ENCODE assay signal across 8 cellular contexts in the genomic region with DNA sequence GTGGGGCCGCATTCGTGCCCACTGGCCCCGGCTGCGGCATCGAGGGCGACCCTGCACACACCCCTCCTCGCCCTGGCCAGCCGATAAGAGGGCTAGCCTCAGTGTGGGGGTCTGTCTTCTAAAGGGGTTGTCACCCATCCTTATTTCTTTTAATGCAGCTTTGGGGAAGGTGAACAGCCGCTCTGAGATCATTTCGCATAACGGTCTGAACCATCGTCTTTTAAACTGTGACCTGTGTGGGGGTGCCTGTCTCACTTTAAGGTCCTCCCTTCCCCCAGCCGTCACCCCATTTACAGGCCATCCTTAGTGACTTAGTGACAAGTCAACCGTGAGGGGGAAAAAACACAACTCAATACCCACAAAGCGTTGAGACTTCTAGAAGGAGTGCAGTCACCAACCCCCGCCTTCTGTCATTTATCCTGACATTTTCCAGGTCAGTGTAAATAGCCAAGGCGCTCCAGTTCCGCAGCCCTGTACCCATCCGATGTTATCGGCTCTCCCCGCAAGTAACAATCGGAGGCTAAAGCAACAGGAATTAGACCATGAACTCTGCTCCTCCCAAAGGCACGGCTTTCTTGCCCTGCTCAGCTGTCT. TPM values are rescaled to one million over a fixed set of nuclear protein-coding genes. Genes with fewer than 3 reads are reported as not detected.
A peak's percentile ranks its signal among the peaks of the same experiment; 100 is the strongest.
DNase-seq lines count a peak whose midpoint lies in the region; ATAC-seq and TF ChIP-seq lines count a peak whose summit lies in the region.

No MANE protein-coding gene starts in this region.

- intact Hi-C loops in MCF 10A (cut with micrococcal nuclease) = loop anchor here (5.0 kb wide), 1 partner anchor 169 kb away; no protein-coding TSS in a partner anchor

- no peaks in the 10 kb centered on the region for H3K9me3 Mint-ChIP-seq in MCF 10A (ENCODE audit: unreplicated experiment)

- peak overlapping the region; percentile 79 for H3K27ac Mint-ChIP-seq in MCF 10A (ENCODE audit: low read depth, unreplicated experiment)

- H3K4me3 Mint-ChIP-seq in MCF 10A (ENCODE audit: unreplicated experiment) = peak overlapping the region; percentile 96

- H3K4me3 ChIP-seq in GM12865 (ENCODE audit: low read depth, low read length) (peak overlapping the region; percentile 85), skin epidermis (peak overlapping the region; percentile 58 to 87 (median 80))

- DNase-seq in GM12865 (ENCODE audit: low read depth) (peak; percentile 85), LoVo (ENCODE audit: low spot score) (peak; percentile 20), MCF 10A (ENCODE audit: unreplicated experiment) (no peak), inferior parietal cortex (ENCODE audit: extremely low spot score) (peak; percentile 61), NCI-H345 (lab: John Stamatoyannopoulos, UW) (no peak), GDM1 (lab: John Stamatoyannopoulos, UW) (no peak)

- ATAC-seq in GM21737 (IDR thresholded peaks at IDR 0.05; ENCODE audit: unreplicated experiment) = peak; percentile 16

- peaks cover 28% of the 10 kb centered on the region for H3K4me1 Mint-ChIP-seq in MCF 10A (ENCODE audit: insufficient read depth, unreplicated experiment)

- peak overlapping the region in 14 of 21 experiments; percentile 6 to 95 (median 66) for H3K27ac ChIP-seq in skin epidermis

- peaks cover 6% of the 10 kb centered on the region for H3K36me3 Mint-ChIP-seq in MCF 10A (ENCODE audit: insufficient read depth, unreplicated experiment)

- TSS peak; percentile 49 for BruUV-seq in MCF 10A (replicated peaks; lab: Mats Ljungman, UMichigan)

- H3K27me3 Mint-ChIP-seq in MCF 10A (ENCODE audit: insufficient read depth, unreplicated experiment) = no peaks in the 10 kb centered on the region

- TF ChIP-seq CTCF in GM12865 (IDR thresholded peaks at IDR 0.05; ENCODE audit: insufficient read depth, low read depth, low read length, missing control alignments) = no peak
- TF ChIP-seq CTCF in MCF 10A (IDR thresholded peaks at IDR 0.05; ENCODE audit: unreplicated experiment) = no peak

- CTCF ChIA-PET in MCF 10A (lab: Yijun Ruan, JAX) = interaction anchor here (0.7 kb wide), 1 partner anchor 50 kb away, joined by 3 read pairs; no protein-coding TSS in a partner anchor

- POLR2A ChIA-PET in MCF 10A (lab: Yijun Ruan, JAX) = interaction anchor here (1.1 to 4.8 kb wide), 15 partner anchors 7 to 274 kb away, joined by 3 to 119 read pairs (median 6); partner anchors contain the start of gene ETFBKMT

RNA-seq across cellular contexts. Expression of gene DENND5B, which starts 0.5 kb away (rescaled TPM):
- 18.6 and 26.7 TPM in 2 replicates for total RNA-seq in MCF 10A (2022)

Comparison
In these comparisons a context has a peak if more than half of its experiments do, and no peak if none do; other contexts are left out.
1. DNase-seq: peak in GM12865 (single experiment), LoVo (single experiment) and inferior parietal cortex (single experiment); none in MCF 10A (single experiment), NCI-H345 (single experiment) and GDM1 (single experiment).